Comparison of ENCODE assay signal across 23 cellular contexts in the genomic region with DNA sequence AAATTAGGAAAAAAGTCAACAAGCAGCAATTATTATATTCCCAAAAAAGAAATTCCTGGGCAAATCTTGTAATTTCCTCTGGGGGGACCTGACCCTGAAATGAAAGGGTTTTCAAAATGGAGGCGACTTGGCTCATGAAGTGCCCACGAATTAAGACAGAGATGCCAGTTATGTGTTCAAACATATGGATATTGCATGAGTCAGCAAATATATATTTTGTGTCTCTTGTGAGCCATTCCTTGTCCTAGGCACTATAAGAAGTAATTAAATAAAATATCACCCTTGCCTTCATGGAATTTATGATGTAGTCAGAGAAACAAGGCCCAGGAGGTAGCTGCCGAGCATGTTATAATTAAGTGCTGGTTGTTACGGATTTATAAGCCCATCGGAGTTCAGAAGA.
"Had no signal": no experiment of that assay in that cellular context is flagged by ENCODE, and none has a peak within 500 bp of the region (broad histone marks: within the 10 kb centered on the region; RNA-seq: fewer than 3 reads in every experiment).

No MANE protein-coding gene starts in this region.

- H3K36me3 ChIP-seq: gastrocnemius medialis, heart right ventricle, left lung, lower lobe of right lung had no signal

- H3K27me3 ChIP-seq: esophagus squamous epithelium, gastrocnemius medialis, heart right ventricle, left lung had no signal

- H3K4me3 ChIP-seq: coronary artery, dorsolateral prefrontal cortex, esophagus squamous epithelium, gastrocnemius medialis, heart right ventricle, left lung, lower lobe of right lung, mucosa of descending colon had no signal

- H3K4me1 ChIP-seq: gastrocnemius medialis, left lung, lower lobe of right lung had no signal

- H3K27ac ChIP-seq: coronary artery, dorsolateral prefrontal cortex, esophagus squamous epithelium, gastrocnemius medialis, heart right ventricle, left lung, lower lobe of right lung had no signal

- DNase-seq: dermis blood vessel endothelial cell; dorsolateral prefrontal cortex; effector CD4-positive, alpha-beta T cell; effector memory CD4-positive, alpha-beta T cell; esophagus squamous epithelium; foreskin fibroblast; foreskin melanocyte; gastrocnemius medialis; glutamatergic neuron; head of caudate nucleus; heart right ventricle; hippocampal formation; left cardiac atrium; left lung; left ventricle myocardium superior; lower lobe of right lung; mesenchymal stem cell; mucosa of descending colon had no signal

- FAIRE-seq: colon, endothelial cell of umbilical vein, islet of Langerhans, keratinocyte had no signal

- ATAC-seq: gastrocnemius medialis, heart right ventricle, left cardiac atrium, left lung, left ventricle myocardium superior, lower lobe of right lung, mucosa of descending colon had no signal

- H3K9me3 ChIP-seq: esophagus squamous epithelium, gastrocnemius medialis, mucosa of descending colon had no signal
